In the genomic region with DNA sequence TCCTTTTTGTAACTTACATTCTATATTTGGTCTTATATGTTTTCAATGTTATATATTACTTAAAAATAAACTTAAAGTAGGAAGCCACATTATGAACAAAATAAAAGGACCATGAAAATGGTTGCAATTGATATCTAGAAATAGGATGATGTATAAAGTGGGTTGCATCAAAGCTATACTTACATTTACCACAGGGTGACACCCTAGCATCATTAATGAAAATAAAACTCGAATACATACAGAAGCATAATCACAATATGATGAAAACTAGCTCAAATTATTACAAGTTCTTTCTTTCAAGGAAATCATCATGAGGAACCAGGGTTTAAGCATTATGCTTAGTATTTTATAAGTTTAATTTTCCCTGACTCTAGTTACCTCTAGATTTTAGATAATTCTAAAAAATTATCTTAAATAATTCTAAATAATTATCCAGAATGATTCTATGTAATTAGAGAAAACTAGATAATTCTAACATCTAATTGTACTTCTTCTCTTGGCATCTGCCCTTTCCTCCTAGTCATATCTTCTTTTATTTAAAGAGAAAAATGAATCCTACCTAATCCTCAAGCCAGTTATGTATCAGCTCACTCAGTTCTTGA, we compare ENCODE assay signal across 7 cellular contexts. TPM values are rescaled to one million over a fixed set of nuclear protein-coding genes. Genes with fewer than 3 reads are reported as not detected.
DNase-seq lines count a peak whose midpoint lies in the region; ATAC-seq and TF ChIP-seq lines count a peak whose summit lies in the region.

No MANE protein-coding gene starts in this region.

- no peaks in the 10 kb centered on the region for H3K4me1 Mint-ChIP-seq in brain

- DNase-seq in GM03348 (ENCODE audit: low spot score) (peak; percentile 48), NAMALWA (ENCODE audit: low spot score) (peak; percentile 78), left lobe of liver (ENCODE audit: low spot score) (no peak)
- DNase-seq in stimulated activated CD8-positive, alpha-beta memory T cell treated with anti-CD3 and anti-CD28 coated beads, Interleukin-4, amount 100 ng/mL, for 48 hours, result no peak
- DNase-seq in activated naive CD4-positive, alpha-beta T cell (lab: John Stamatoyannopoulos, UW), result no peak

- peak; percentile 72 for ATAC-seq in left lobe of liver
- no peak for ATAC-seq in GM19324 (IDR thresholded peaks at IDR 0.05; ENCODE audit: low FRiP score, unreplicated experiment)

- no peaks in the 10 kb centered on the region for H3K9me3 Mint-ChIP-seq in brain

- H3K27me3 Mint-ChIP-seq in brain, result peaks cover 14% of the 10 kb centered on the region

- no peak overlapping the region for H3K27ac Mint-ChIP-seq in brain

- no peak overlapping the region for H3K4me3 Mint-ChIP-seq in brain

- H3K36me3 Mint-ChIP-seq in brain, result no peaks in the 10 kb centered on the region

- TF ChIP-seq CTCF in brain (conservative IDR thresholded peaks at IDR 0.05), result peak; percentile 84 to 96

RNA-seq across cellular contexts. Expression of gene TAS2R7, which starts 31.2 kb away (rescaled TPM):
- not detected for polyA plus RNA-seq in brain (ENCODE audit: insufficient read depth, low read depth, low replicate concordance)
- not detected for total RNA-seq in left lobe of liver

RNA-seq across cellular contexts. Expression of gene TAS2R8, which starts 35.9 kb away (rescaled TPM):
- not detected for polyA plus RNA-seq in brain (ENCODE audit: insufficient read depth, low read depth, low replicate concordance)
- not detected for total RNA-seq in left lobe of liver

RNA-seq across cellular contexts. Expression of gene TAS2R9, which starts 38.7 kb away (rescaled TPM):
- polyA plus RNA-seq in brain (ENCODE audit: insufficient read depth, low read depth, low replicate concordance), result not detected
- not detected for total RNA-seq in left lobe of liver

RNA-seq across cellular contexts. Expression of gene YBX3, which starts 48.1 kb away (rescaled TPM):
- 22.8 TPM for polyA plus RNA-seq in brain (ENCODE audit: insufficient read depth, low read depth, low replicate concordance)
- total RNA-seq in left lobe of liver, result 16.7 TPM

RNA-seq across cellular contexts. Expression of gene TAS2R10, which starts 54.9 kb away (rescaled TPM):
- not detected for polyA plus RNA-seq in brain (ENCODE audit: insufficient read depth, low read depth, low replicate concordance)
- total RNA-seq in left lobe of liver, result not detected

Comparison
In these comparisons a context has a peak if more than half of its experiments do, and no peak if none do; other contexts are left out.
1. DNase-seq: peak in GM03348 (single experiment) and NAMALWA (single experiment); none in left lobe of liver (single experiment), stimulated activated CD8-positive, alpha-beta memory T cell treated with anti-CD3 and anti-CD28 coated beads, Interleukin-4, amount 100 ng/mL, for 48 hours (single experiment) and activated naive CD4-positive, alpha-beta T cell (0 of 4).